1 cellular context compared by ENCODE assay signal in the genomic region with DNA sequence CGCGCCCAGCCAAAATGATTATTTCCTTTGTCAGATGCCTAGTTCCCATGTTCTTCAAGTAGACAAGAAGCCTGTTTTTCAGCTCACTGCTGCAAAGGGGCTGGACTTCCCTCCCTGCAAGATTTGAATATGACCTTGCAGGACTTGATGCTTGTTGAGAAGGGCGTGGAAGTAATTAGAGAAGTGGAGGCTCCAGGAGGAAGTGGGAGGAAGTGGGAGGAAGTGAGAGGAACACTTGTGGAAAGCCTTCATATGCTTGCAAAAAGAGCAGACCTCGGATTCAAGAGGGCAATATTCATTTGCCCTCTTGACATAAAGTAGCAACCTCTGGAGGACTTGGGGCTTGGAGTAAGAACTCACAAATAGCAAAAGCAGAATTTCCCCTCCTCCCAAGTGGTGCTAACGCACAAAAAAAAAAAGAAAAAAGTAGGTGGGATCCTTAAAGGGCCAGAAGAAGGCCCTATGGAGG.
A peak's percentile ranks its signal among the peaks of the same experiment; 100 is the strongest.
TF ChIP-seq lines count a peak whose summit lies in the region.

No MANE protein-coding gene starts in this region.

TF ChIP-seq in HepG2, 621 proteins besides CTCF, POLR2A, EP300 and RAD21 (continued from another document):
- TF ChIP-seq, protein P1, sequence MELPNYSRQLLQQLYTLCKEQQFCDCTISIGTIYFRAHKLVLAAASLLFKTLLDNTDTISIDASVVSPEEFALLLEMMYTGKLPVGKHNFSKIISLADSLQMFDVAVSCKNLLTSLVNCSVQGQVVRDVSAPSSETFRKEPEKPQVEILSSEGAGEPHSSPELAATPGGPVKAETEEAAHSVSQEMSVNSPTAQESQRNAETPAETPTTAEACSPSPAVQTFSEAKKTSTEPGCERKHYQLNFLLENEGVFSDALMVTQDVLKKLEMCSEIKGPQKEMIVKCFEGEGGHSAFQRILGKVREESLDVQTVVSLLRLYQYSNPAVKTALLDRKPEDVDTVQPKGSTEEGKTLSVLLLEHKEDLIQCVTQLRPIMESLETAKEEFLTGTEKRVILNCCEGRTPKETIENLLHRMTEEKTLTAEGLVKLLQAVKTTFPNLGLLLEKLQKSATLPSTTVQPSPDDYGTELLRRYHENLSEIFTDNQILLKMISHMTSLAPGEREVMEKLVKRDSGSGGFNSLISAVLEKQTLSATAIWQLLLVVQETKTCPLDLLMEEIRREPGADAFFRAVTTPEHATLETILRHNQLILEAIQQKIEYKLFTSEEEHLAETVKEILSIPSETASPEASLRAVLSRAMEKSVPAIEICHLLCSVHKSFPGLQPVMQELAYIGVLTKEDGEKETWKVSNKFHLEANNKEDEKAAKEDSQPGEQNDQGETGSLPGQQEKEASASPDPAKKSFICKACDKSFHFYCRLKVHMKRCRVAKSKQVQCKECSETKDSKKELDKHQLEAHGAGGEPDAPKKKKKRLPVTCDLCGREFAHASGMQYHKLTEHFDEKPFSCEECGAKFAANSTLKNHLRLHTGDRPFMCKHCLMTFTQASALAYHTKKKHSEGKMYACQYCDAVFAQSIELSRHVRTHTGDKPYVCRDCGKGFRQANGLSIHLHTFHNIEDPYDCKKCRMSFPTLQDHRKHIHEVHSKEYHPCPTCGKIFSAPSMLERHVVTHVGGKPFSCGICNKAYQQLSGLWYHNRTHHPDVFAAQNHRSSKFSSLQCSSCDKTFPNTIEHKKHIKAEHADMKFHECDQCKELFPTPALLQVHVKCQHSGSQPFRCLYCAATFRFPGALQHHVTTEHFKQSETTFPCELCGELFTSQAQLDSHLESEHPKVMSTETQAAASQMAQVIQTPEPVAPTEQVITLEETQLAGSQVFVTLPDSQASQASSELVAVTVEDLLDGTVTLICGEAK (IDR thresholded peaks at IDR 0.05), result no peak
- TF ChIP-seq, protein P1 (CRISPR knock-in tag; IDR thresholded peaks at IDR 0.05), result no peak
- 0 out of 2 replicates have a peak, but pooled peaks have one; percentile 18 for TF ChIP-seq ZFP90 (CRISPR knock-in tag; IDR thresholded peaks at IDR 0.05; ENCODE audit: borderline replicate concordance)
